ENCODE assay signal across 15 cellular contexts in the genomic region with DNA sequence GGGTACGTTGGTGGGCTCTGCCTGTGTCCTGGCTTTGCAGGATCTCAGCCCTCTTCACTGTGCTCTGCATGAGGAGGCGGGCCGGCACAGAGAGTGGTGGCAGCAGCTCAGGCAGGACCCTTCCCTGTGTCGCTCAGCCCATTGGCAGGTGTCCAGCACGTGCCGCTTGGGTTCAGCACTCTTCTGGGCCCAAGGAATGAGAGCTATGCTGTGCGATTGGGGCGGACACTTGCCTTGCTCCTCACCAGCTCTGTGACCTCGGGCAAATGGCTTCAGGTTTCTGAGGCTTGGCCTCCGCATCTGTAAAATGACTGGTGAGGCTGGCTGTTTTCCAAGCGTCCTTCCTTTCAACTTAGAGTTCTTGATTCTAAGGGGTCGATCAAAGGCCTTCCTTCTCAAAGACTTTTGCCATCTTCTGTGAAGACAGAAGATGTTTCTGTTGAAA. TPM values are rescaled to one million over a fixed set of nuclear protein-coding genes. Genes with fewer than 3 reads are reported as not detected.
A peak's percentile ranks its signal among the peaks of the same experiment; 100 is the strongest.
DNase-seq lines count a peak whose midpoint lies in the region; ATAC-seq and TF ChIP-seq lines count a peak whose summit lies in the region.
"Had no signal": no experiment of that assay in that cellular context is flagged by ENCODE, and none has a peak within 500 bp of the region (broad histone marks: within the 10 kb centered on the region; RNA-seq: fewer than 3 reads in every experiment).

No MANE protein-coding gene starts in this region.

- H3K36me3 ChIP-seq in heart left ventricle (no peaks in the 10 kb centered on the region), psoas muscle (ENCODE audit: insufficient read depth in 1 of 2, low read depth in 1 of 2) (no peaks in the 10 kb centered on the region)
- no peaks in the 10 kb centered on the region for H3K36me3 ChIP-seq in effector memory CD4-positive, alpha-beta T cell (ENCODE audit: control insufficient read depth, insufficient read depth, low read length)

- DNase-seq in AG20443 (ENCODE audit: low spot score): peak; percentile 29
- peak in 3 of 5 donors; percentile 30 to 58 (median 34) for DNase-seq in heart left ventricle
- peak in 1 of 2 donors; percentile 32 for DNase-seq in psoas muscle
- no peak for DNase-seq in NCI-H748 treated with DMSO at 0.1 percent for 48 hours (lab: John Stamatoyannopoulos, UW)
- no peak for DNase-seq in effector memory CD4-positive, alpha-beta T cell
- DNase-seq in OCI-M1 (lab: John Stamatoyannopoulos, UW): no peak
- DNase-seq: activated CD4-positive, alpha-beta T cell treated with anti-CD3 and anti-CD28 coated beads for 1 hour; Kasumi-1; NCI-H146; stimulated activated CD4-positive, alpha-beta T cell treated with anti-CD3 and anti-CD28 coated beads, Interleukin-4, amount 100 ng/mL, for 24 hours had no signal

- H3K27me3 ChIP-seq in heart left ventricle (peaks cover 0 to under 1% (median 0%) of the 10 kb centered on the region in 9 donors), psoas muscle (ENCODE audit: insufficient read depth in 3 of 3, low read length in 2 of 3) (no peaks in the 10 kb centered on the region)
- peaks cover 3% of the 10 kb centered on the region for H3K27me3 ChIP-seq in effector memory CD4-positive, alpha-beta T cell (replicated peaks; ENCODE audit: control insufficient read depth, insufficient read depth, low read length, poor library complexity, severe bottlenecking)

- WGBS in heart left ventricle, 4 donors: 57 to 63% (median 63%) methylated on average over 12 of the region's 12 CpGs
- 35 to 62% (median 44%) methylated on average over 12 of the region's 12 CpGs for WGBS in psoas muscle, 3 donors

- intact Hi-C loops in heart left ventricle (cut with DNase I): no loop called here
- intact Hi-C loops in psoas muscle (cut with DNase I): no loop called here

- ATAC-seq in SK-N-SH treated with all-trans-retinoic acid at 6 μM for 48 hours (peak; percentile 68), heart left ventricle (peak in 1 of 4 donors; percentile 10), psoas muscle (peak in 2 of 4 donors; percentile 6 to 9), GM18873 (IDR thresholded peaks at IDR 0.05; ENCODE audit: low FRiP score, unreplicated experiment) (no peak)
- ATAC-seq: naive thymus-derived CD8-positive, alpha-beta T cell had no signal

- no peaks in the 10 kb centered on the region for H3K9me3 ChIP-seq in heart left ventricle
- no peaks in the 10 kb centered on the region for H3K9me3 ChIP-seq in psoas muscle
- H3K9me3 ChIP-seq in effector memory CD4-positive, alpha-beta T cell (ENCODE audit: control insufficient read depth, low read length): no peaks in the 10 kb centered on the region

- H3K27ac ChIP-seq in heart left ventricle (peak overlapping the region in 5 of 12 donors; percentile 9 to 62 (median 52)), psoas muscle (peak overlapping the region; percentile 3)
- no peak overlapping the region for H3K27ac ChIP-seq in effector memory CD4-positive, alpha-beta T cell (ENCODE audit: insufficient read depth, low read length, poor library complexity, severe bottlenecking)
- H3K27ac ChIP-seq: epithelial cell of prostate had no signal

- H3K4me3 ChIP-seq in heart left ventricle: no peak overlapping the region
- no peak overlapping the region for H3K4me3 ChIP-seq in psoas muscle
- H3K4me3 ChIP-seq in effector memory CD4-positive, alpha-beta T cell (ENCODE audit: insufficient read depth, low read depth, low read length, poor library complexity, severe bottlenecking): no peak overlapping the region

- H3K4me1 ChIP-seq in heart left ventricle (peaks cover 0 to 33% (median 0%) of the 10 kb centered on the region in 12 donors), psoas muscle (no peaks in the 10 kb centered on the region)
- H3K4me1 ChIP-seq in effector memory CD4-positive, alpha-beta T cell (ENCODE audit: control insufficient read depth, insufficient read depth, low read length, poor library complexity, severe bottlenecking): no peaks in the 10 kb centered on the region

- TF ChIP-seq CTCF in heart left ventricle (IDR thresholded peaks at IDR 0.05) (no peak), psoas muscle (IDR thresholded peaks at IDR 0.05) (no peak)

- TF ChIP-seq POLR2A in heart left ventricle (IDR thresholded peaks at IDR 0.05): no peak

TF ChIP-seq in SK-N-SH treated with all-trans-retinoic acid at 6 μM for 48 hours, 23 proteins besides CTCF, POLR2A, EP300 and RAD21:
- TF ChIP-seq SNAI2 (CRISPR knock-in tag; IDR thresholded peaks at IDR 0.05) (no peak), ARNTL (CRISPR knock-in tag; IDR thresholded peaks at IDR 0.05; ENCODE audit: borderline replicate concordance, low read depth) (no peak), ZNF565 (CRISPR knock-in tag; conservative IDR thresholded peaks at IDR 0.05; ENCODE audit: low read depth) (no peak), OSR1 (CRISPR knock-in tag; IDR thresholded peaks at IDR 0.05) (no peak), TCF4 (CRISPR knock-in tag; IDR thresholded peaks at IDR 0.05; ENCODE audit: borderline replicate concordance) (no peak)
- TF ChIP-seq, protein P1, sequence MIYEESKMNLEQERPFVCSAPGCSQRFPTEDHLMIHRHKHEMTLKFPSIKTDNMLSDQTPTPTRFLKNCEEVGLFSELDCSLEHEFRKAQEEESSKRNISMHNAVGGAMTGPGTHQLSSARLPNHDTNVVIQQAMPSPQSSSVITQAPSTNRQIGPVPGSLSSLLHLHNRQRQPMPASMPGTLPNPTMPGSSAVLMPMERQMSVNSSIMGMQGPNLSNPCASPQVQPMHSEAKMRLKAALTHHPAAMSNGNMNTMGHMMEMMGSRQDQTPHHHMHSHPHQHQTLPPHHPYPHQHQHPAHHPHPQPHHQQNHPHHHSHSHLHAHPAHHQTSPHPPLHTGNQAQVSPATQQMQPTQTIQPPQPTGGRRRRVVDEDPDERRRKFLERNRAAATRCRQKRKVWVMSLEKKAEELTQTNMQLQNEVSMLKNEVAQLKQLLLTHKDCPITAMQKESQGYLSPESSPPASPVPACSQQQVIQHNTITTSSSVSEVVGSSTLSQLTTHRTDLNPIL (CRISPR knock-in tag; IDR thresholded peaks at IDR 0.05; ENCODE audit: low read depth): no peak

RNA-seq across cellular contexts. Expression of gene GLI2, which starts 35.5 kb away (rescaled TPM):
- total RNA-seq in heart left ventricle: 1 to 10 TPM in 5 of 9 donors, under 1 TPM in 4; 0.67 to 4.1 (median 1.0) TPM
- 1 to 10 TPM in 1 of 2 donors, under 1 TPM in 1; 0.30 to 1.4 TPM for polyA plus RNA-seq in heart left ventricle
- total RNA-seq in psoas muscle: 1 to 10 TPM in 1 of 4 donors, under 1 TPM in 3; 0.66 to 2.4 (median 0.76) TPM
- under 1 TPM; 0.20 to 0.24 (median 0.22) TPM for polyA plus RNA-seq in psoas muscle
- total RNA-seq: naive thymus-derived CD8-positive, alpha-beta T cell; OCI-LY7 had no signal
- polyA plus RNA-seq: naive thymus-derived CD8-positive, alpha-beta T cell had no signal

Comparison
In these comparisons a context has a peak if more than half of its experiments do, and no peak if none do; other contexts are left out.
1. DNase-seq: peak in AG20443 (single experiment) and heart left ventricle (3 of 5); none in NCI-H748 treated with DMSO at 0.1 percent for 48 hours (single experiment), effector memory CD4-positive, alpha-beta T cell (0 of 3) and OCI-M1 (single experiment).